In genomic region chr6:157433678-157434081, GRCh38 we compare ENCODE assay signal across 19 cellular contexts. TPM values are rescaled to one million over a fixed set of nuclear protein-coding genes. Genes with fewer than 3 reads are reported as not detected.
DNase-seq lines count a peak whose midpoint lies in the region; ATAC-seq and TF ChIP-seq lines count a peak whose summit lies in the region.
"Had no signal": no experiment of that assay in that cellular context is flagged by ENCODE, and none has a peak within 500 bp of the region (broad histone marks: within the 10 kb centered on the region; RNA-seq: fewer than 3 reads in every experiment).

No MANE protein-coding gene starts in this region.

- no peaks in the 10 kb centered on the region for H3K36me3 ChIP-seq in heart right ventricle
- no peaks in the 10 kb centered on the region for H3K36me3 ChIP-seq in right lobe of liver
- H3K36me3 ChIP-seq in transverse colon, result no peaks in the 10 kb centered on the region
- H3K36me3 ChIP-seq: BLaER1 treated with 17β-estradiol and CSF1 and Interleukin-3, amounts not matched to agents 10 nM and 100 nM had no signal

- WGBS in heart right ventricle, 2 donors, result 45 to 52% methylated on average over 3 of the region's 3 CpGs
- WGBS in right lobe of liver (ENCODE audit: insufficient coverage, low coverage, low lambda C conversion rate, missing lambda C conversion rate), result no CpG with 5 or more reads among the region's 3 CpGs
- 89% methylated on average over 3 of the region's 3 CpGs; no CpG with 5 or more reads in 1 of the 2 donors for WGBS in transverse colon (ENCODE audit: low coverage in 1 of 2), 2 donors

- H3K27me3 ChIP-seq in heart right ventricle (no peaks in the 10 kb centered on the region), right lobe of liver (no peaks in the 10 kb centered on the region), transverse colon (no peaks in the 10 kb centered on the region)
- H3K27me3 ChIP-seq: BLaER1 treated with 17β-estradiol and CSF1 and Interleukin-3, amounts not matched to agents 10 nM and 100 nM had no signal

- no peak overlapping the region for H3K4me3 ChIP-seq in heart right ventricle
- no peak overlapping the region for H3K4me3 ChIP-seq in right lobe of liver
- no peak overlapping the region for H3K4me3 ChIP-seq in transverse colon
- H3K4me3 ChIP-seq: BLaER1 treated with 17β-estradiol and CSF1 and Interleukin-3, amounts not matched to agents 10 nM and 100 nM had no signal

- intact Hi-C loops in heart right ventricle (cut with DNase I), result loop anchor here in 3 of 10 donors (2.0 to 10.0 kb wide), 3 partner anchors 51 to 109 kb away; partner anchors contain the start of genes ZDHHC14 (in 2 of the 3) and TMEM242 (in 1 of the 3)
- intact Hi-C loops in right lobe of liver (cut with DNase I), result no loop called here
- intact Hi-C loops in transverse colon (cut with DNase I; ENCODE audit: low total_unique reads), result no loop called here

- no peak for TF ChIP-seq EP300 in transverse colon (IDR thresholded peaks at IDR 0.05; ENCODE audit: low read depth)

- TF ChIP-seq POLR2A in right lobe of liver (IDR thresholded peaks at IDR 0.05) (no peak), transverse colon (IDR thresholded peaks at IDR 0.05) (no peak), GM18505 (IDR thresholded peaks at IDR 0.05; ENCODE audit: borderline replicate concordance, extremely low read depth, insufficient read depth, insufficient read length) (no peak)

- in situ Hi-C loops in transverse colon (cut with MboI; ENCODE audit: low pct_ligation_motif_present in 1 of 4, low pct_unique_long_range_greater_than_20kb in 1 of 4, low sequenced_read_pairs in 3 of 4), result no loop called here

- H3K9me3 ChIP-seq in heart right ventricle, result no peaks in the 10 kb centered on the region
- H3K9me3 ChIP-seq in right lobe of liver, result no peaks in the 10 kb centered on the region
- no peaks in the 10 kb centered on the region for H3K9me3 ChIP-seq in transverse colon
- H3K9me3 ChIP-seq: BLaER1 treated with 17β-estradiol and CSF1 and Interleukin-3, amounts not matched to agents 10 nM and 100 nM had no signal

- peak; percentile 15 for DNase-seq in cerebellar cortex (ENCODE audit: low spot score)
- DNase-seq in heart right ventricle, result peak in 1 of 2 donors; percentile 50
- DNase-seq in right lobe of liver, result no peak
- no peak for DNase-seq in transverse colon
- DNase-seq in NCI-H1105 (lab: John Stamatoyannopoulos, UW), result no peak
- DNase-seq in activated CD4-positive, alpha-beta T cell treated with anti-CD3 and anti-CD28 coated beads for 4 hours, result no peak
- DNase-seq: CD8-positive, alpha-beta T cell; DMS53; H7; HFFc6; NCI-H1092 treated with DMSO at 0.1 percent for 48 hours; NCI-H1694 treated with DMSO at 0.1 percent for 48 hours; NCI-H2227 treated with DMSO at 0.1 percent for 48 hours; NCI-H510A treated with DMSO at 0.1 percent for 48 hours; NCI-H774 had no signal

- TF ChIP-seq CTCF in heart right ventricle (IDR thresholded peaks at IDR 0.05) (no peak), right lobe of liver (IDR thresholded peaks at IDR 0.05) (no peak), transverse colon (IDR thresholded peaks at IDR 0.05) (no peak)

- H3K27ac ChIP-seq in heart right ventricle (peak overlapping the region in 8 of 10 donors; percentile 50 to 91 (median 78)), right lobe of liver (peak overlapping the region in 2 of 3 donors; percentile 50 to 58), transverse colon (peak overlapping the region; percentile 4 to 59 (median 38))
- H3K27ac ChIP-seq: BLaER1 treated with 17β-estradiol and CSF1 and Interleukin-3, amounts not matched to agents 10 nM and 100 nM; HL-60 had no signal

- H3K4me1 ChIP-seq in heart right ventricle (peaks cover 8 to 97% (median 66%) of the 10 kb centered on the region in 9 donors), right lobe of liver (peaks cover 0 to 22% (median 13%) of the 10 kb centered on the region in 4 donors), transverse colon (peaks cover 5 to 33% (median 11%) of the 10 kb centered on the region in 4 donors)

- ATAC-seq in heart right ventricle, result peak in 6 of 8 donors; percentile 15 to 78 (median 61)
- ATAC-seq in right lobe of liver, result no peak
- ATAC-seq in GM18505 (IDR thresholded peaks at IDR 0.05; ENCODE audit: unreplicated experiment), result no peak
- ATAC-seq in HG03439 (IDR thresholded peaks at IDR 0.05; ENCODE audit: unreplicated experiment), result no peak
- ATAC-seq: CD8-positive, alpha-beta T cell had no signal

RNA-seq across cellular contexts. Expression of gene ZDHHC14, which starts 52.7 kb away (rescaled TPM):
- total RNA-seq in heart right ventricle, result 10 to 100 TPM in 9 of 10 donors, 1 to 10 TPM in 1; 9.1 to 31.2 (median 16.3) TPM
- polyA plus RNA-seq in heart right ventricle, result 1 to 10 TPM; 7.7 to 9.9 TPM
- 10 to 100 TPM in 4 of 6 experiments, 1 to 10 TPM in 2; 7.3 to 13.0 (median 10.3) TPM for total RNA-seq in right lobe of liver
- total RNA-seq in transverse colon, result 10 to 100 TPM; 10.2 to 16.5 (median 12.5) TPM

Comparison
In these comparisons a context has a peak if more than half of its experiments do, and no peak if none do; other contexts are left out.
1. ATAC-seq: peak in heart right ventricle (6 of 8); none in right lobe of liver (0 of 4), GM18505 (single experiment) and HG03439 (single experiment).
2. Peak in every context shown above with its lines, with median percentiles within 50 percentile points of each other: H3K27ac ChIP-seq.